In genomic region chr4:62271107-62271506, GRCh38 we compare ENCODE assay signal across 6 cellular contexts.
"Had no signal": no experiment of that assay in that cellular context is flagged by ENCODE, and none has a peak within 500 bp of the region (broad histone marks: within the 10 kb centered on the region; RNA-seq: fewer than 3 reads in every experiment).

No MANE protein-coding gene starts in this region.

- H3K27ac Mint-ChIP-seq: GM23338, H9, IgD-negative memory B cell had no signal

- H3K27me3 Mint-ChIP-seq: IgD-negative memory B cell had no signal

- H3K36me3 Mint-ChIP-seq: IgD-negative memory B cell had no signal

- H3K9me3 Mint-ChIP-seq: GM23338, H9 had no signal

- H3K4me3 Mint-ChIP-seq: H9, IgD-negative memory B cell had no signal

- DNase-seq: H9, HCEC 1CT had no signal

- ATAC-seq: GM23338, HepG2 had no signal

- H3K4me2 ChIP-seq: GM23338 had no signal

- H3K4me3 ChIP-seq: GM23338 had no signal

- H3K4me1 Mint-ChIP-seq: IgD-negative memory B cell had no signal

- H3K27ac ChIP-seq: HL-60 had no signal
